ENCODE assay signal across 8 cellular contexts in genomic region chrX:46912098-46912672, GRCh38. TPM values are rescaled to one million over a fixed set of nuclear protein-coding genes. Genes with fewer than 3 reads are reported as not detected.
A peak's percentile ranks its signal among the peaks of the same experiment; 100 is the strongest.
DNase-seq lines count a peak whose midpoint lies in the region; ATAC-seq and TF ChIP-seq lines count a peak whose summit lies in the region.

TSS of gene JADE3 (plus strand) at chrX:46912421. CDS start at chrX:46984895, 72,474 bp downstream.

- H3K27ac Mint-ChIP-seq in osteocyte (ENCODE audit: unreplicated experiment) = no peak within 1 kb of the TSS

- peaks cover 11% of the 10 kb centered on the region for H3K79me2 ChIP-seq in ACC112 (ENCODE audit: control insufficient read depth, insufficient read depth, low read length, unreplicated experiment)

- peaks cover 9% of the 10 kb centered on the region for H3K4me1 Mint-ChIP-seq in osteocyte (ENCODE audit: unreplicated experiment)

- TF ChIP-seq POLR2A in Peyer's patch (IDR thresholded peaks at IDR 0.05) (no peak), adrenal gland (IDR thresholded peaks at IDR 0.05) (peak in 1 of 2 donors; percentile 71)

- no peaks in the 10 kb centered on the region for H3K9me3 ChIP-seq in Peyer's patch
- H3K9me3 ChIP-seq in adrenal gland (replicated peaks in 1 of 3) = no peaks in the 10 kb centered on the region

- H2AFZ ChIP-seq in ACC112 (ENCODE audit: low read length, unreplicated experiment) = peak within 1 kb of the TSS; percentile 50

- ATAC-seq in GM18502 (IDR thresholded peaks at IDR 0.05; ENCODE audit: poor library complexity, unreplicated experiment) (peak; percentile 44), GM19328 (IDR thresholded peaks at IDR 0.05; ENCODE audit: unreplicated experiment) (no peak)

- H3K27ac ChIP-seq in ACC112 (ENCODE audit: low read depth, low read length) (no peak within 1 kb of the TSS), Peyer's patch (peak within 1 kb of the TSS; percentile 25 to 77 (median 62)), adrenal gland (peak within 1 kb of the TSS in 3 of 5 donors; percentile 67 to 85 (median 73))

- TF ChIP-seq CTCF in Peyer's patch (IDR thresholded peaks at IDR 0.05) (no peak), adrenal gland (IDR thresholded peaks at IDR 0.05) (no peak), osteocyte (IDR thresholded peaks at IDR 0.05) (no peak)

- intact Hi-C loops in adrenal gland (cut with DNase I) = loop anchor here (10.0 kb wide), 2 partner anchors 73 to 113 kb away; no protein-coding TSS in a partner anchor
- intact Hi-C loops in cardiac septum (cut with DNase I) = loop anchor here (10.0 kb wide), 1 partner anchor 77 kb away; the partner anchor contains the start of gene RP2

- peak within 1 kb of the TSS; percentile 84 for H3K4me3 Mint-ChIP-seq in osteocyte (ENCODE audit: unreplicated experiment)

- 0 to 58% (median 17%) methylated on average over 4 to 64 of the region's 71 CpGs for WGBS in adrenal gland, 4 donors

- H3K4me1 ChIP-seq in ACC112 (ENCODE audit: control insufficient read depth, insufficient read depth, low read length, unreplicated experiment) (peaks cover 5% of the 10 kb centered on the region), Peyer's patch (no peaks in the 10 kb centered on the region), adrenal gland (replicated peaks in 1 of 2) (no peaks in the 10 kb centered on the region)

- DNase-seq in LHCN-M2 (ENCODE audit: low read depth) (peak; percentile 59), Peyer's patch (peak; percentile 54 to 80 (median 77)), adrenal gland (peak; percentile 76 to 86 (median 78)), cardiac septum (ENCODE audit: low spot score) (peak; percentile 89), osteocyte (ENCODE audit: extremely low spot score, unreplicated experiment) (peak; percentile 89)

- peaks cover 23% of the 10 kb centered on the region for H3K9me3 Mint-ChIP-seq in osteocyte (ENCODE audit: unreplicated experiment)

- no peaks in the 10 kb centered on the region for H3K36me3 ChIP-seq in ACC112 (ENCODE audit: insufficient read depth, low read length)
- no peaks in the 10 kb centered on the region for H3K36me3 ChIP-seq in Peyer's patch
- H3K36me3 ChIP-seq in adrenal gland (replicated peaks in 1 of 2) = no peaks in the 10 kb centered on the region

- peaks cover 4% of the 10 kb centered on the region for H3K27me3 Mint-ChIP-seq in osteocyte (ENCODE audit: unreplicated experiment)

- no peaks in the 10 kb centered on the region for H3K36me3 Mint-ChIP-seq in osteocyte (ENCODE audit: unreplicated experiment)

- H3K27me3 ChIP-seq in ACC112 (ENCODE audit: insufficient read depth, low read length) (no peaks in the 10 kb centered on the region), Peyer's patch (no peaks in the 10 kb centered on the region), adrenal gland (no peaks in the 10 kb centered on the region)

- peak within 1 kb of the TSS; percentile 85 for H3K4me3 ChIP-seq in ACC112 (ENCODE audit: low read depth, low read length)
- H3K4me3 ChIP-seq in Peyer's patch = peak within 1 kb of the TSS; percentile 44 to 82 (median 65)
- H3K4me3 ChIP-seq in adrenal gland = peak within 1 kb of the TSS; percentile 32 to 66 (median 47)

RNA-seq across cellular contexts. Expression of gene JADE3, which starts in this region (rescaled TPM):
- total RNA-seq in LHCN-M2 (2014; rRNA removed) (1.8 and 2.5 TPM in 2 replicates), Peyer's patch (10 to 100 TPM in 1 of 4 donors, 1 to 10 TPM in 3; 2.0 to 19.8 (median 2.6) TPM), adrenal gland (10 to 100 TPM; 16.8 to 39.5 (median 22.8) TPM), cardiac septum (6.7 TPM), osteocyte (11.2 and 14.0 TPM in 2 replicates)
- polyA plus RNA-seq in LHCN-M2 (2012) = 2.3 TPM
- 10 to 100 TPM in 1 of 3 donors, 1 to 10 TPM in 2; 2.8 to 26.9 (median 5.9) TPM for polyA plus RNA-seq in adrenal gland
